Comparison of ENCODE assay signal across 17 cellular contexts in genomic region chr7:22783421-22783820, GRCh38. TPM values are rescaled to one million over a fixed set of nuclear protein-coding genes. Genes with fewer than 3 reads are reported as not detected.
"Had no signal": no experiment of that assay in that cellular context is flagged by ENCODE, and none has a peak within 500 bp of the region (broad histone marks: within the 10 kb centered on the region; RNA-seq: fewer than 3 reads in every experiment).

No MANE protein-coding gene starts in this region.

- H3K4me1 Mint-ChIP-seq: naive thymus-derived CD4-positive, alpha-beta T cell had no signal

- H3K4me3 ChIP-seq: esophagus muscularis mucosa, gastrocnemius medialis, lung, right atrium auricular region, stomach had no signal

- H3K36me3 ChIP-seq: esophagus muscularis mucosa, gastrocnemius medialis, right atrium auricular region, stomach had no signal

- DNase-seq: effector memory CD4-positive, alpha-beta T cell; gastrocnemius medialis; glutamatergic neuron; kidney; left colon; left ventricle myocardium superior; naive thymus-derived CD4-positive, alpha-beta T cell; posterior cingulate gyrus; stimulated activated CD4-positive, alpha-beta T cell treated with anti-CD3 and anti-CD28 coated beads, Interleukin-12 subunit alpha, Interleukin-12 subunit beta, amount 100 ng/mL, for 4 hours; stomach; trophoblast cell had no signal

- H3K27me3 ChIP-seq: esophagus muscularis mucosa, gastrocnemius medialis, right atrium auricular region, stomach had no signal

- H3K27ac ChIP-seq: epithelial cell of prostate, esophagus muscularis mucosa, gastrocnemius medialis, right atrium auricular region, stomach had no signal

- H3K9me3 ChIP-seq: esophagus muscularis mucosa, gastrocnemius medialis, right atrium auricular region, stomach had no signal

- H3K36me3 Mint-ChIP-seq: naive thymus-derived CD4-positive, alpha-beta T cell had no signal

- H3K4me1 ChIP-seq: right atrium auricular region had no signal

- ATAC-seq: left colon had no signal

- H3K4me3 Mint-ChIP-seq: naive thymus-derived CD4-positive, alpha-beta T cell had no signal

RNA-seq across cellular contexts. Expression of gene IL6, which starts 56.4 kb away (rescaled TPM):
- total RNA-seq: osteocyte, stomach had no signal
- polyA plus RNA-seq: neural cell had no signal
